Comparison of ENCODE assay signal across 11 cellular contexts in the genomic region with DNA sequence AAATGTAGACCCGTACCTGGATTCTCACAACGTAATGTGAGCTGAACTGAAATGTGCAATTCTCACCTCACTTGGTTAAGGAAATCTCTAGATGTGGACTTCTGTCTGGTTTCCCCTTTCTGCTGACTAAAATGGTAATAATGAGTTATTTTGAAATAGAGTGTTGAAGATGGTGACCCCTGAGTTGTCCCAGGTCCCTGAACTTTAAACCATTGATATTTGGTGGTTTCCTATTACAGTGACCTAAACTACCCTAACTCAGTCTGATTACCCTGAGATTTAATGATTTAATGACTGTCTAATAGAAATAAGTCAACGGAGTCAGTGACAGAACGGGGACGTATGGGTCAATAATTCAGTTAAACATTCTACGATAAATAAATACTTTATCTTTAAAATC.
"Had no signal": no experiment of that assay in that cellular context is flagged by ENCODE, and none has a peak within 500 bp of the region (broad histone marks: within the 10 kb centered on the region; RNA-seq: fewer than 3 reads in every experiment).

No MANE protein-coding gene starts in this region.

- H3K4me1 ChIP-seq: HAP-1 had no signal

- H3K4me3 ChIP-seq: GM23248, GM23338, HAP-1 had no signal

- H3K4me3 Mint-ChIP-seq: GM23338, H9, HFFc6 had no signal

- H3K9me3 ChIP-seq: HAP-1 had no signal

- H3K36me3 ChIP-seq: HAP-1 had no signal

- ATAC-seq: GM23338, HCT116 had no signal

- H3K27ac ChIP-seq: GM23248 had no signal

- H3K27ac Mint-ChIP-seq: GM23338, H9, HFFc6 had no signal

- H3K4me2 ChIP-seq: GM23338 had no signal

- DNase-seq: GM23248, GOT3, H7, H9, HCEC 1CT, HFFc6 had no signal

- H3K9ac ChIP-seq: GM23248 had no signal

- H3K4me1 Mint-ChIP-seq: GM23338, H9 had no signal

- FAIRE-seq: H1, H54 had no signal

- H2AFZ ChIP-seq: GM23248, GM23338 had no signal
